In genomic region chr2:98763209-98763951, GRCh38 we compare ENCODE assay signal across 19 cellular contexts. TPM values are rescaled to one million over a fixed set of nuclear protein-coding genes. Genes with fewer than 3 reads are reported as not detected.
DNase-seq lines count a peak whose midpoint lies in the region; ATAC-seq and TF ChIP-seq lines count a peak whose summit lies in the region.
"Had no signal": no experiment of that assay in that cellular context is flagged by ENCODE, and none has a peak within 500 bp of the region (broad histone marks: within the 10 kb centered on the region; RNA-seq: fewer than 3 reads in every experiment).

No MANE protein-coding gene starts in this region.

- TF ChIP-seq CTCF in transverse colon (IDR thresholded peaks at IDR 0.05) (no peak), heart right ventricle (IDR thresholded peaks at IDR 0.05) (no peak)

- peak overlapping the region; percentile 21 for H3K27ac Mint-ChIP-seq in T-helper 1 cell treated with Interleukin-12 subunit alpha and Interleukin-12 subunit beta and Interleukin-4 antibody, amounts not matched to agents 30 μg/mL and 1 μg/mL, for 36 hours
- peak overlapping the region in 2 of 3 donors; percentile 0 to 84 for H3K27ac Mint-ChIP-seq in IgD-negative memory B cell
- peak overlapping the region; percentile 95 for H3K27ac Mint-ChIP-seq in dendritic cell treated with granulocyte-macrophage colony-stimulating factor and Interleukin-4, amounts not matched to agents 40 ng/mL and 50 ng/mL, for 4 days

- H3K4me1 ChIP-seq in transverse colon (peaks cover 0 to 12% (median under 1%) of the 10 kb centered on the region in 4 donors), heart right ventricle (peaks cover 0 to 95% (median 9%) of the 10 kb centered on the region in 9 donors)
- H3K4me1 ChIP-seq: HAP-1 had no signal

- no peak for DNase-seq in T-helper 1 cell
- DNase-seq in CD1c-positive myeloid dendritic cell (ENCODE audit: extremely low spot score) = peak; percentile 6
- DNase-seq in transverse colon = no peak
- DNase-seq in heart right ventricle = no peak
- no peak for DNase-seq in AG08395 (ENCODE audit: low spot score)
- DNase-seq: C1 segment of cervical spinal cord, Calu3, DMS53, KG1, NCI-H1048, NCI-H146, NCI-H2081, NCI-H510A treated with DMSO at 0.1 percent for 48 hours had no signal

- no peaks in the 10 kb centered on the region for H3K9me3 ChIP-seq in transverse colon
- no peaks in the 10 kb centered on the region for H3K9me3 ChIP-seq in heart right ventricle
- H3K9me3 ChIP-seq: HAP-1 had no signal

- H3K27ac ChIP-seq in transverse colon = no peak overlapping the region
- H3K27ac ChIP-seq in heart right ventricle = peak overlapping the region in 2 of 10 donors; percentile 42 to 67
- H3K27ac ChIP-seq: 22Rv1 had no signal

- H3K27me3 ChIP-seq in transverse colon (no peaks in the 10 kb centered on the region), heart right ventricle (no peaks in the 10 kb centered on the region)

- WGBS in transverse colon (ENCODE audit: low coverage in 1 of 2), 2 donors = 56% methylated on average over 5 to 6 of the region's 6 CpGs
- 82 to 84% methylated on average over 6 of the region's 6 CpGs for whole genome bisulfite sequencing in heart right ventricle, 2 donors

- peaks cover 10% of the 10 kb centered on the region for H3K36me3 Mint-ChIP-seq in T-helper 1 cell treated with Interleukin-12 subunit alpha and Interleukin-12 subunit beta and Interleukin-4 antibody, amounts not matched to agents 30 μg/mL and 1 μg/mL, for 36 hours (ENCODE audit: low read depth)
- no peaks in the 10 kb centered on the region for H3K36me3 Mint-ChIP-seq in IgD-negative memory B cell
- H3K36me3 Mint-ChIP-seq in dendritic cell treated with granulocyte-macrophage colony-stimulating factor and Interleukin-4, amounts not matched to agents 40 ng/mL and 50 ng/mL, for 4 days (ENCODE audit: low read depth) = peaks cover 38% of the 10 kb centered on the region

- H3K4me3 ChIP-seq in transverse colon (no peak overlapping the region), heart right ventricle (no peak overlapping the region)
- H3K4me3 ChIP-seq: HAP-1 had no signal

- H3K36me3 ChIP-seq in transverse colon (no peaks in the 10 kb centered on the region), heart right ventricle (no peaks in the 10 kb centered on the region)
- H3K36me3 ChIP-seq: HAP-1 had no signal

- TF ChIP-seq POLR2A in transverse colon (IDR thresholded peaks at IDR 0.05) = no peak

- no peak for TF ChIP-seq EP300 in transverse colon (IDR thresholded peaks at IDR 0.05; ENCODE audit: low read depth)

- H3K9me3 Mint-ChIP-seq in T-helper 1 cell treated with Interleukin-12 subunit alpha and Interleukin-12 subunit beta and Interleukin-4 antibody, amounts not matched to agents 30 μg/mL and 1 μg/mL, for 36 hours = no peaks in the 10 kb centered on the region
- H3K9me3 Mint-ChIP-seq in IgD-negative memory B cell = no peaks in the 10 kb centered on the region
- H3K9me3 Mint-ChIP-seq in dendritic cell treated with granulocyte-macrophage colony-stimulating factor and Interleukin-4, amounts not matched to agents 40 ng/mL and 50 ng/mL, for 4 days = no peaks in the 10 kb centered on the region

- no peak for ATAC-seq in heart right ventricle
- ATAC-seq: Panc1 had no signal

- H3K27me3 Mint-ChIP-seq in T-helper 1 cell treated with Interleukin-12 subunit alpha and Interleukin-12 subunit beta and Interleukin-4 antibody, amounts not matched to agents 30 μg/mL and 1 μg/mL, for 36 hours (ENCODE audit: low read depth) = no peaks in the 10 kb centered on the region
- H3K27me3 Mint-ChIP-seq in IgD-negative memory B cell = peaks cover 5% of the 10 kb centered on the region
- H3K27me3 Mint-ChIP-seq in dendritic cell treated with granulocyte-macrophage colony-stimulating factor and Interleukin-4, amounts not matched to agents 40 ng/mL and 50 ng/mL, for 4 days = no peaks in the 10 kb centered on the region

- in situ Hi-C loops in transverse colon (cut with MboI; ENCODE audit: low pct_ligation_motif_present in 1 of 4, low pct_unique_long_range_greater_than_20kb in 1 of 4, low sequenced_read_pairs in 3 of 4) = no loop called here

- intact Hi-C loops in dendritic cell treated with granulocyte-macrophage colony-stimulating factor and Interleukin-4, amounts not matched to agents 40 ng/mL and 50 ng/mL, for 4 days (cut with micrococcal nuclease) = no loop called here
- intact Hi-C loops in transverse colon (cut with DNase I; ENCODE audit: low total_unique reads) = no loop called here
- intact Hi-C loops in heart right ventricle (cut with DNase I) = no loop called here

- H3K4me1 Mint-ChIP-seq in T-helper 1 cell treated with Interleukin-12 subunit alpha and Interleukin-12 subunit beta and Interleukin-4 antibody, amounts not matched to agents 30 μg/mL and 1 μg/mL, for 36 hours (ENCODE audit: low read depth) = peaks cover 67% of the 10 kb centered on the region
- H3K4me1 Mint-ChIP-seq in IgD-negative memory B cell = peaks cover 42 to 62% (median 50%) of the 10 kb centered on the region in 3 donors
- H3K4me1 Mint-ChIP-seq in dendritic cell treated with granulocyte-macrophage colony-stimulating factor and Interleukin-4, amounts not matched to agents 40 ng/mL and 50 ng/mL, for 4 days (ENCODE audit: low read depth) = peaks cover 89% of the 10 kb centered on the region

- no peak overlapping the region for H3K4me3 Mint-ChIP-seq in T-helper 1 cell treated with Interleukin-12 subunit alpha and Interleukin-12 subunit beta and Interleukin-4 antibody, amounts not matched to agents 30 μg/mL and 1 μg/mL, for 36 hours
- peak overlapping the region in 2 of 4 donors; percentile 30 to 51 for H3K4me3 Mint-ChIP-seq in IgD-negative memory B cell
- no peak overlapping the region for H3K4me3 Mint-ChIP-seq in dendritic cell treated with granulocyte-macrophage colony-stimulating factor and Interleukin-4, amounts not matched to agents 40 ng/mL and 50 ng/mL, for 4 days

RNA-seq across cellular contexts. Expression of gene MGAT4A, which starts 32.4 kb away (rescaled TPM):
- polyA plus RNA-seq in IgD-negative memory B cell (54.6 TPM), heart right ventricle (1 to 10 TPM; 4.6 to 7.2 TPM)
- total RNA-seq in transverse colon (100 to 1,000 TPM in 3 of 4 donors, 10 to 100 TPM in 1; 29.9 to 237 (median 124) TPM), heart right ventricle (10 to 100 TPM; 17.7 to 33.0 (median 18.7) TPM)

Comparison
In these comparisons a context has a peak if more than half of its experiments do, and no peak if none do; other contexts are left out.
1. H3K27ac Mint-ChIP-seq: peak in every context shown above with its lines; median percentile 95 in dendritic cell treated with granulocyte-macrophage colony-stimulating factor and Interleukin-4, amounts not matched to agents 40 ng/mL and 50 ng/mL, for 4 days; 42 in IgD-negative memory B cell; 21 in T-helper 1 cell treated with Interleukin-12 subunit alpha and Interleukin-12 subunit beta and Interleukin-4 antibody, amounts not matched to agents 30 μg/mL and 1 μg/mL, for 36 hours.